Comparison of ENCODE assay signal across 8 cellular contexts in genomic region chr2:46967990-46968647, GRCh38. TPM values are rescaled to one million over a fixed set of nuclear protein-coding genes. Genes with fewer than 3 reads are reported as not detected.
A peak's percentile ranks its signal among the peaks of the same experiment; 100 is the strongest.
DNase-seq lines count a peak whose midpoint lies in the region; ATAC-seq and TF ChIP-seq lines count a peak whose summit lies in the region.
"Had no signal": no experiment of that assay in that cellular context is flagged by ENCODE, and none has a peak within 500 bp of the region (broad histone marks: within the 10 kb centered on the region; RNA-seq: fewer than 3 reads in every experiment).

No MANE protein-coding gene starts in this region.

- no peaks in the 10 kb centered on the region for H3K9me3 ChIP-seq in lung (ENCODE audit: control insufficient read depth in 2 of 2, insufficient read depth in 1 of 2, low read length in 1 of 2)

- H3K27ac ChIP-seq in cingulate gyrus (ENCODE audit: low read depth, low read length) = peak overlapping the region; percentile 55
- peak overlapping the region in 1 of 2 donors; percentile 97 for H3K27ac ChIP-seq in lung (ENCODE audit: low read depth in 1 of 2, low read length in 1 of 2)
- peak overlapping the region; percentile 78 for H3K27ac ChIP-seq in urinary bladder (ENCODE audit: low read depth)

- H3K4me3 ChIP-seq in lung (no peak overlapping the region), urinary bladder (ENCODE audit: low read depth, low read length) (no peak overlapping the region)

- no peaks in the 10 kb centered on the region for H3K36me3 ChIP-seq in lung (ENCODE audit: control insufficient read depth in 2 of 2, insufficient read depth in 2 of 2, low read length in 2 of 2)
- no peaks in the 10 kb centered on the region for H3K36me3 ChIP-seq in urinary bladder (ENCODE audit: insufficient read depth)

- no peaks in the 10 kb centered on the region for H3K27me3 ChIP-seq in lung (ENCODE audit: control insufficient read depth, insufficient read depth)

- DNase-seq in M059J (ENCODE audit: low read depth) = peak; percentile 95
- peak; percentile 86 for DNase-seq in lung (ENCODE audit: low spot score)
- no peak for DNase-seq in cerebellum (ENCODE audit: low spot score)
- no peak for DNase-seq in NCI-H69 (lab: John Stamatoyannopoulos, UW)
- DNase-seq: activated naive CD8-positive, alpha-beta T cell treated with anti-CD3 and anti-CD28 coated beads, Interleukin-2, amount 10 ng/mL, durations not matched to agents 7 days and 5 days had no signal

- H3K4me1 ChIP-seq in lung (ENCODE audit: control insufficient read depth in 2 of 2, insufficient read depth in 2 of 2, low read length in 2 of 2) (peaks cover 0 to 17% of the 10 kb centered on the region in 2 donors), urinary bladder (ENCODE audit: insufficient read depth) (no peaks in the 10 kb centered on the region)

- ATAC-seq in lung (ENCODE audit: insufficient read depth, low FRiP score) (peak; percentile 71), HG02938 (IDR thresholded peaks at IDR 0.05; ENCODE audit: unreplicated experiment) (no peak)

- no peak for TF ChIP-seq CTCF in lung (IDR thresholded peaks at IDR 0.05; ENCODE audit: control extremely low read depth, extremely low read depth)

- 61 to 71% methylated on average over 9 of the region's 9 CpGs for WGBS in lung, 2 donors
- WGBS in urinary bladder = 66% methylated on average over 9 of the region's 9 CpGs

RNA-seq across cellular contexts. Expression of gene TTC7A, which starts 27.1 kb away (rescaled TPM):
- total RNA-seq in M059J (2014; rRNA removed; shearing (Covaris generic)) = 9.1 and 13.0 TPM in 2 replicates
- total RNA-seq in lung (10 to 100 TPM; 23.6 to 65.9 TPM), urinary bladder (11.9 TPM), cerebellum (11.2 TPM)
- polyA plus RNA-seq in lung (10 to 100 TPM; 30.0 to 30.1 TPM), urinary bladder (15.3 TPM)

RNA-seq across cellular contexts. Expression of gene MCFD2, which starts 52.5 kb away (rescaled TPM):
- total RNA-seq in M059J (2014; rRNA removed; shearing (Covaris generic)) = 199 and 365 TPM in 2 replicates
- total RNA-seq in lung = 100 to 1,000 TPM in 1 of 2 donors, 10 to 100 TPM in 1; 80.0 to 101 TPM
- polyA plus RNA-seq in lung = 10 to 100 TPM; 22.0 to 57.3 TPM
- total RNA-seq in urinary bladder = 78.5 TPM
- 60.3 TPM for polyA plus RNA-seq in urinary bladder
- total RNA-seq in cerebellum = 41.7 TPM

Comparison
In these comparisons a context has a peak if more than half of its experiments do, and no peak if none do; other contexts are left out.
1. DNase-seq: peak in M059J (single experiment) and lung (single experiment); none in cerebellum (single experiment) and NCI-H69 (single experiment).